In genomic region chr20:24930724-24931688, GRCh38 we compare ENCODE assay signal across 8 cellular contexts. TPM values are rescaled to one million over a fixed set of nuclear protein-coding genes. Genes with fewer than 3 reads are reported as not detected.
DNase-seq lines count a peak whose midpoint lies in the region; ATAC-seq, FAIRE-seq and TF ChIP-seq lines count a peak whose summit lies in the region.
"Not testable (repeated sequence)": the region's sequence is repeated elsewhere in the genome, so short reads cannot be mapped to it uniquely, and the experiment has no call there.

No MANE protein-coding gene starts in this region.

- peak overlapping the region; percentile 28 for H3K27ac Mint-ChIP-seq in activated naive CD4-positive, alpha-beta T cell treated with anti-CD3 and anti-CD28 coated beads for 36 hours
- not testable (repeated sequence) for H3K27ac Mint-ChIP-seq in nephron progenitor cell

- not testable (repeated sequence) for H3K4me3 Mint-ChIP-seq in activated naive CD4-positive, alpha-beta T cell treated with anti-CD3 and anti-CD28 coated beads for 36 hours; nephron progenitor cell

- TF ChIP-seq POLR2A in upper lobe of left lung (IDR thresholded peaks at IDR 0.05), result not testable (repeated sequence)

- H3K27ac ChIP-seq in HL-60 (replicated peaks) (peak overlapping the region; percentile 42), duodenal mucosa (ENCODE audit: low read depth, low read length) (peak overlapping the region; percentile 59), upper lobe of left lung (peak overlapping the region; percentile 87 to 90 (median 88))
- H3K27ac ChIP-seq in OCI-LY7 (ENCODE audit: low read depth, low read length, poor library complexity, severe bottlenecking); iPS-18a (ENCODE audit: low read length): not testable (repeated sequence)

- not testable (repeated sequence) for H2AFZ ChIP-seq in OCI-LY7 (ENCODE audit: low read length)

- not testable (repeated sequence) for H3K9me3 Mint-ChIP-seq in activated naive CD4-positive, alpha-beta T cell treated with anti-CD3 and anti-CD28 coated beads for 36 hours; nephron progenitor cell

- H3K4me1 Mint-ChIP-seq in activated naive CD4-positive, alpha-beta T cell treated with anti-CD3 and anti-CD28 coated beads for 36 hours (ENCODE audit: low read depth), result peaks cover 24% of the 10 kb centered on the region
- H3K4me1 Mint-ChIP-seq in nephron progenitor cell, result not testable (repeated sequence)

- not testable (repeated sequence) for H3K79me2 ChIP-seq in OCI-LY7 (ENCODE audit: insufficient read depth, low read depth, low read length)

- TF ChIP-seq CTCF in D721Med (IDR thresholded peaks at IDR 0.05; ENCODE audit: insufficient read depth, missing control alignments) (peak; percentile 37), OCI-LY7 (conservative IDR thresholded peaks at IDR 0.05; ENCODE audit: low read length) (peak; percentile 69), nephron progenitor cell (IDR thresholded peaks at IDR 0.05) (peak; percentile 51), upper lobe of left lung (IDR thresholded peaks at IDR 0.05) (peak in 5 of 6 experiments; percentile 36 to 61 (median 53))
- not testable (repeated sequence) for TF ChIP-seq CTCF in HL-60 (IDR thresholded peaks at IDR 0.05; ENCODE audit: insufficient read depth, low read length)

- H3K36me3 ChIP-seq in OCI-LY7 (ENCODE audit: insufficient read depth, low read length); duodenal mucosa (ENCODE audit: control insufficient read depth in 1 of 2, insufficient read depth in 2 of 2, low read length in 2 of 2); iPS-18a (ENCODE audit: control insufficient read depth, low read depth, low read length); upper lobe of left lung: not testable (repeated sequence)

- H3K27me3 ChIP-seq in HL-60 (ENCODE audit: insufficient read depth, poor library complexity, severe bottlenecking); duodenal mucosa (ENCODE audit: control insufficient read depth in 1 of 2, insufficient read depth in 2 of 2, low read length in 2 of 2); iPS-18a (ENCODE audit: control insufficient read depth, insufficient read depth, low read length); upper lobe of left lung: not testable (repeated sequence)

- DNase-seq in D721Med (ENCODE audit: insufficient read length, low spot score); HL-60 (ENCODE audit: low read depth in 1 of 2, low spot score in 1 of 2); OCI-LY7 (ENCODE audit: low spot score); activated naive CD4-positive, alpha-beta T cell treated with anti-CD3 and anti-CD28 coated beads for 36 hours; nephron progenitor cell; upper lobe of left lung: not testable (repeated sequence)

- FAIRE-seq in D721Med (lab: Jason Lieb, UNC), result not testable (repeated sequence)

- TF ChIP-seq EP300 in upper lobe of left lung (IDR thresholded peaks at IDR 0.05), result not testable (repeated sequence)

- not testable (repeated sequence) for H3K9me2 ChIP-seq in OCI-LY7 (ENCODE audit: insufficient read depth, low read length)

- H3K36me3 Mint-ChIP-seq in activated naive CD4-positive, alpha-beta T cell treated with anti-CD3 and anti-CD28 coated beads for 36 hours (ENCODE audit: low read depth); nephron progenitor cell (ENCODE audit: low read depth): not testable (repeated sequence)

- peak overlapping the region; percentile 35 to 58 for H3K9ac ChIP-seq in duodenal mucosa (ENCODE audit: low read depth in 1 of 2, low read length in 2 of 2)
- H3K9ac ChIP-seq in iPS-18a (ENCODE audit: low read length), result not testable (repeated sequence)

- H3K27me3 Mint-ChIP-seq in activated naive CD4-positive, alpha-beta T cell treated with anti-CD3 and anti-CD28 coated beads for 36 hours (ENCODE audit: low read depth); nephron progenitor cell (ENCODE audit: low read depth, poor library complexity): not testable (repeated sequence)

- 50 to 55% methylated on average over 15 of the region's 15 CpGs for WGBS in upper lobe of left lung, 2 donors

- not testable (repeated sequence) for BruUV-seq in OCI-LY7 (replicated peaks; lab: Mats Ljungman, UMichigan)

- not testable (repeated sequence) for H3K4me3 ChIP-seq in HL-60 (replicated peaks; ENCODE audit: insufficient read depth, low read length); OCI-LY7 (ENCODE audit: low read depth, low read length, poor library complexity, severe bottlenecking)
- H3K4me3 ChIP-seq in duodenal mucosa (ENCODE audit: low read depth in 1 of 2, low read length in 2 of 2) (peak overlapping the region; percentile 58 to 62), iPS-18a (ENCODE audit: low read length) (peak overlapping the region; percentile 24), upper lobe of left lung (peak overlapping the region in 3 of 4 donors; percentile 35 to 39 (median 38))

- H3K9me3 ChIP-seq in OCI-LY7 (ENCODE audit: low read length); duodenal mucosa (ENCODE audit: control insufficient read depth in 1 of 2, low read length in 2 of 2); iPS-18a (ENCODE audit: control insufficient read depth, low read depth, low read length); upper lobe of left lung: not testable (repeated sequence)

- intact Hi-C loops in OCI-LY7 (cut with micrococcal nuclease; ENCODE audit: unreplicated experiment), result not testable (repeated sequence)
- intact Hi-C loops in activated naive CD4-positive, alpha-beta T cell treated with anti-CD3 and anti-CD28 coated beads for 36 hours (cut with micrococcal nuclease), result loop anchor here (1.0 to 10.0 kb wide), 5 partner anchors 61 to 896 kb away; partner anchors contain the start of gene APMAP

- H4K20me1 ChIP-seq in OCI-LY7 (ENCODE audit: insufficient read depth, low read length), result not testable (repeated sequence)

- not testable (repeated sequence) for ATAC-seq in upper lobe of left lung (ENCODE audit: low FRiP score in 2 of 2)

- not testable (repeated sequence) for H3K4me2 ChIP-seq in OCI-LY7 (ENCODE audit: low read length)

- CTCF ChIA-PET in OCI-LY7 (lab: Charles Lee; ENCODE audit: unreplicated experiment), result not testable (repeated sequence)
- CTCF ChIA-PET in activated naive CD4-positive, alpha-beta T cell treated with anti-CD3 and anti-CD28 coated beads for 36 hours (lab: Charles Lee), result interaction anchor here (0.8 to 3.3 kb wide), 14 partner anchors 10 to 930 kb away, joined by 3 to 21 read pairs (median 4); partner anchors contain the start of gene CST7

- H3K4me1 ChIP-seq in OCI-LY7 (ENCODE audit: insufficient read depth, low read length, poor library complexity, severe bottlenecking), result not testable (repeated sequence)
- H3K4me1 ChIP-seq in duodenal mucosa (ENCODE audit: control insufficient read depth in 1 of 2, insufficient read depth in 2 of 2, low read length in 2 of 2) (peaks cover 25 to 30% of the 10 kb centered on the region in 2 donors), iPS-18a (ENCODE audit: control insufficient read depth, low read depth, low read length) (peaks cover 10% of the 10 kb centered on the region), upper lobe of left lung (peaks cover 0 to 15% (median 8%) of the 10 kb centered on the region in 4 donors)

- POLR2A ChIA-PET in OCI-LY7 (lab: Charles Lee), result not testable (repeated sequence)

RNA-seq across cellular contexts. Expression of gene CST7, which starts 18.1 kb away (rescaled TPM):
- total RNA-seq in OCI-LY7 (2014; rRNA removed; shearing (Covaris generic)), result not detected in 2 replicates
- total RNA-seq in OCI-LY7 (2022) (not detected in 2 replicates), upper lobe of left lung (10 to 100 TPM in 5 of 6 donors, not detected in 1; 13.7 to 28.3 (median 15.4) TPM)
- 10 to 100 TPM; 37.8 to 43.1 TPM for total RNA-seq in activated naive CD4-positive, alpha-beta T cell treated with anti-CD3 and anti-CD28 coated beads for 36 hours
